1 cellular context compared by ENCODE assay signal in genomic region chr21:44846485-44847260, GRCh38.
TF ChIP-seq lines count a peak whose summit lies in the region.

No MANE protein-coding gene starts in this region.

TF ChIP-seq in A549, 52 proteins besides CTCF, POLR2A, EP300 and RAD21 (continued from another document):
- no peak for TF ChIP-seq HMGXB4 (CRISPR knock-in tag; IDR thresholded peaks at IDR 0.05; ENCODE audit: borderline replicate concordance)
- TF ChIP-seq ZNF302 (CRISPR knock-in tag; IDR thresholded peaks at IDR 0.05) = no peak
- no peak for TF ChIP-seq HOXB13 (CRISPR knock-in tag; IDR thresholded peaks at IDR 0.05; ENCODE audit: low read depth)
- no peak for TF ChIP-seq SMC3 (IDR thresholded peaks at IDR 0.05)
- TF ChIP-seq EHF (CRISPR knock-in tag; IDR thresholded peaks at IDR 0.05) = no peak
- no peak for TF ChIP-seq JUN (IDR thresholded peaks at IDR 0.05)
- no peak for TF ChIP-seq CHD2 (IDR thresholded peaks at IDR 0.05; ENCODE audit: low read length, partially characterized antibody)
- TF ChIP-seq ATOH8 (CRISPR knock-in tag; IDR thresholded peaks at IDR 0.05; ENCODE audit: low read depth) = no peak
